13 cellular contexts compared by ENCODE assay signal in genomic region chr6:118252474-118252873, GRCh38.
DNase-seq lines count a peak whose midpoint lies in the region; ATAC-seq, FAIRE-seq and TF ChIP-seq lines count a peak whose summit lies in the region.
"Had no signal": no experiment of that assay in that cellular context is flagged by ENCODE, and none has a peak within 500 bp of the region (broad histone marks: within the 10 kb centered on the region; RNA-seq: fewer than 3 reads in every experiment).

No MANE protein-coding gene starts in this region.

- peak; percentile 54 for TF ChIP-seq CTCF in Loucy (conservative IDR thresholded peaks at IDR 0.05; ENCODE audit: low read length)

- H3K27me3 ChIP-seq in Loucy (ENCODE audit: insufficient read depth, low read length, poor library complexity, severe bottlenecking) = no peaks in the 10 kb centered on the region
- no peaks in the 10 kb centered on the region for H3K27me3 ChIP-seq in CD8-positive, alpha-beta memory T cell (ENCODE audit: insufficient read depth, low read length, poor library complexity, severe bottlenecking)

- peaks cover 37% of the 10 kb centered on the region for H3K4me1 ChIP-seq in Loucy (ENCODE audit: insufficient read depth, low read length, poor library complexity, severe bottlenecking)
- H3K4me1 ChIP-seq in CD8-positive, alpha-beta memory T cell (ENCODE audit: insufficient read depth, low read length) = no peaks in the 10 kb centered on the region

- no peaks in the 10 kb centered on the region for H3K36me3 Mint-ChIP-seq in activated naive CD8-positive, alpha-beta T cell treated with anti-CD3 and anti-CD28 coated beads, Interleukin-2, amount 10 ng/mL, durations not matched to agents 7 days and 5 days
- H3K36me3 Mint-ChIP-seq in activated naive CD8-positive, alpha-beta T cell treated with anti-CD3 and anti-CD28 coated beads, Interleukin-2, amount 50 U/mL, for 24 hours (ENCODE audit: low read depth) = no peaks in the 10 kb centered on the region
- H3K36me3 Mint-ChIP-seq in CD8-positive, alpha-beta memory T cell = no peaks in the 10 kb centered on the region
- H3K36me3 Mint-ChIP-seq: mesothelial cell of epicardium had no signal

- H3K27ac Mint-ChIP-seq in activated naive CD8-positive, alpha-beta T cell treated with anti-CD3 and anti-CD28 coated beads, Interleukin-2, amount 10 ng/mL, durations not matched to agents 7 days and 5 days = no peak overlapping the region
- H3K27ac Mint-ChIP-seq in activated naive CD8-positive, alpha-beta T cell treated with anti-CD3 and anti-CD28 coated beads, Interleukin-2, amount 50 U/mL, for 24 hours = no peak overlapping the region
- no peak overlapping the region for H3K27ac Mint-ChIP-seq in CD8-positive, alpha-beta memory T cell
- H3K27ac Mint-ChIP-seq: mesothelial cell of epicardium; T-helper 1 cell treated with Interleukin-12 subunit alpha and Interleukin-12 subunit beta and Interleukin-4 antibody, amounts not matched to agents 30 μg/mL and 1 μg/mL, for 36 hours had no signal

- peaks cover 2% of the 10 kb centered on the region for H3K4me1 Mint-ChIP-seq in activated naive CD8-positive, alpha-beta T cell treated with anti-CD3 and anti-CD28 coated beads, Interleukin-2, amount 10 ng/mL, durations not matched to agents 7 days and 5 days
- H3K4me1 Mint-ChIP-seq in activated naive CD8-positive, alpha-beta T cell treated with anti-CD3 and anti-CD28 coated beads, Interleukin-2, amount 50 U/mL, for 24 hours = no peaks in the 10 kb centered on the region
- H3K4me1 Mint-ChIP-seq in CD8-positive, alpha-beta memory T cell = peaks cover 0 to 4% (median 1%) of the 10 kb centered on the region in 3 donors
- H3K4me1 Mint-ChIP-seq: mesothelial cell of epicardium had no signal

- ATAC-seq in activated naive CD8-positive, alpha-beta T cell treated with anti-CD3 and anti-CD28 coated beads, Interleukin-2, amount 10 ng/mL, durations not matched to agents 7 days and 5 days (ENCODE audit: low read depth) = peak; percentile 30
- ATAC-seq in activated naive CD8-positive, alpha-beta T cell treated with anti-CD3 and anti-CD28 coated beads, Interleukin-2, amount 50 U/mL, for 24 hours = no peak
- ATAC-seq in HG02759 (IDR thresholded peaks at IDR 0.05; ENCODE audit: unreplicated experiment) = peak; percentile 57

- H3K4me3 Mint-ChIP-seq in activated naive CD8-positive, alpha-beta T cell treated with anti-CD3 and anti-CD28 coated beads, Interleukin-2, amount 10 ng/mL, durations not matched to agents 7 days and 5 days = no peak overlapping the region
- no peak overlapping the region for H3K4me3 Mint-ChIP-seq in activated naive CD8-positive, alpha-beta T cell treated with anti-CD3 and anti-CD28 coated beads, Interleukin-2, amount 50 U/mL, for 24 hours
- H3K4me3 Mint-ChIP-seq in CD8-positive, alpha-beta memory T cell = no peak overlapping the region
- H3K4me3 Mint-ChIP-seq: mesothelial cell of epicardium; T-helper 1 cell treated with Interleukin-12 subunit alpha and Interleukin-12 subunit beta and Interleukin-4 antibody, amounts not matched to agents 30 μg/mL and 1 μg/mL, for 36 hours had no signal

- no peak for DNase-seq in activated naive CD8-positive, alpha-beta T cell treated with anti-CD3 and anti-CD28 coated beads, Interleukin-2, amount 10 ng/mL, durations not matched to agents 7 days and 5 days
- DNase-seq in activated naive CD8-positive, alpha-beta T cell treated with anti-CD3 and anti-CD28 coated beads, Interleukin-2, amount 50 U/mL, for 24 hours = no peak
- DNase-seq in HEK293T (ENCODE audit: extremely low spot score) (no peak), RCC 7860 (ENCODE audit: low spot score) (no peak), inferior parietal cortex (ENCODE audit: extremely low spot score) (no peak)
- no peak for DNase-seq in CD8-positive, alpha-beta memory T cell
- DNase-seq: activated T-cell treated with anti-CD3 and anti-CD28 coated beads, Interleukin-2, amount 50 U/mL, for 48 hours; foreskin melanocyte; NCI-H345 had no signal

- H2AFZ ChIP-seq in Loucy (ENCODE audit: low read length) = peak overlapping the region; percentile 77

- no peaks in the 10 kb centered on the region for H4K20me1 ChIP-seq in Loucy (ENCODE audit: insufficient read depth, low read length, poor library complexity, severe bottlenecking)

- H3K4me3 ChIP-seq in Loucy (ENCODE audit: low read length, poor library complexity, severe bottlenecking) = no peak overlapping the region
- H3K4me3 ChIP-seq in CD8-positive, alpha-beta memory T cell (ENCODE audit: low read length) = no peak overlapping the region

- peak overlapping the region; percentile 8 for H3K9ac ChIP-seq in Loucy (ENCODE audit: low read depth, low read length, poor library complexity, severe bottlenecking)

- H3K9me2 ChIP-seq in Loucy (replicated peaks; ENCODE audit: low read depth, low read length) = no peaks in the 10 kb centered on the region

- no peaks in the 10 kb centered on the region for H3K79me2 ChIP-seq in Loucy (ENCODE audit: insufficient read depth, low read length)

- no peak for FAIRE-seq in RCC 7860 (lab: Jason Lieb, UNC)

- H3K27ac ChIP-seq in CD8-positive, alpha-beta memory T cell (ENCODE audit: low read depth, low read length) = no peak overlapping the region

- no peaks in the 10 kb centered on the region for H3K36me3 ChIP-seq in Loucy (ENCODE audit: insufficient read depth, low read length)
- H3K36me3 ChIP-seq in CD8-positive, alpha-beta memory T cell (ENCODE audit: insufficient read depth, low read length) = no peaks in the 10 kb centered on the region

- H3K4me2 ChIP-seq in Loucy (ENCODE audit: low read depth, low read length, poor library complexity, severe bottlenecking) = peak overlapping the region; percentile 34

- no peaks in the 10 kb centered on the region for H3K9me3 Mint-ChIP-seq in activated naive CD8-positive, alpha-beta T cell treated with anti-CD3 and anti-CD28 coated beads, Interleukin-2, amount 10 ng/mL, durations not matched to agents 7 days and 5 days
- no peaks in the 10 kb centered on the region for H3K9me3 Mint-ChIP-seq in activated naive CD8-positive, alpha-beta T cell treated with anti-CD3 and anti-CD28 coated beads, Interleukin-2, amount 50 U/mL, for 24 hours
- H3K9me3 Mint-ChIP-seq in CD8-positive, alpha-beta memory T cell = peaks cover 0 to 1% (median 0%) of the 10 kb centered on the region in 5 donors
- H3K9me3 Mint-ChIP-seq: T-helper 1 cell treated with Interleukin-12 subunit alpha and Interleukin-12 subunit beta and Interleukin-4 antibody, amounts not matched to agents 30 μg/mL and 1 μg/mL, for 36 hours had no signal

- H3K9me3 ChIP-seq in Loucy (ENCODE audit: insufficient read depth, low read depth, low read length) = no peaks in the 10 kb centered on the region; the same call in 1 of the 2 replicates
- no peaks in the 10 kb centered on the region for H3K9me3 ChIP-seq in CD8-positive, alpha-beta memory T cell (ENCODE audit: low read length)

- H3F3A ChIP-seq in Loucy (ENCODE audit: low read depth) = no peaks in the 10 kb centered on the region

- POLR2A ChIA-PET in activated naive CD8-positive, alpha-beta T cell treated with anti-CD3 and anti-CD28 coated beads, Interleukin-2, amount 10 ng/mL, durations not matched to agents 7 days and 5 days (lab: Charles Lee) = no interaction called here
- POLR2A ChIA-PET in HEK293T (lab: Yijun Ruan, JAX) = no interaction called here
- POLR2A ChIA-PET in CD8-positive, alpha-beta memory T cell (lab: Charles Lee) = no interaction called here

- CTCF ChIA-PET in HEK293T (lab: Yijun Ruan, JAX) = no interaction called here
- CTCF ChIA-PET in CD8-positive, alpha-beta memory T cell (lab: Charles Lee) = no interaction called here

- H3K27me3 Mint-ChIP-seq in activated naive CD8-positive, alpha-beta T cell treated with anti-CD3 and anti-CD28 coated beads, Interleukin-2, amount 10 ng/mL, durations not matched to agents 7 days and 5 days = peaks cover 17% of the 10 kb centered on the region
- H3K27me3 Mint-ChIP-seq in activated naive CD8-positive, alpha-beta T cell treated with anti-CD3 and anti-CD28 coated beads, Interleukin-2, amount 50 U/mL, for 24 hours = no peaks in the 10 kb centered on the region
- peaks cover 1 to 4% of the 10 kb centered on the region in 2 donors for H3K27me3 Mint-ChIP-seq in CD8-positive, alpha-beta memory T cell

TF ChIP-seq in HEK293T, 16 proteins besides CTCF, POLR2A, EP300 and RAD21:
- TF ChIP-seq SUZ12 (IDR thresholded peaks at IDR 0.05) = no peak
- no peak for TF ChIP-seq ZNF384 (IDR thresholded peaks at IDR 0.05)
- no peak for TF ChIP-seq FOXK2 (IDR thresholded peaks at IDR 0.05)
- TF ChIP-seq PKNOX1 (IDR thresholded peaks at IDR 0.05) = no peak
- no peak for TF ChIP-seq SP1 (IDR thresholded peaks at IDR 0.05)
- no peak for TF ChIP-seq FOXA1 (IDR thresholded peaks at IDR 0.05)
- no peak for TF ChIP-seq HDGF (IDR thresholded peaks at IDR 0.05; ENCODE audit: borderline replicate concordance)
- no peak for TF ChIP-seq BHLHE40 (IDR thresholded peaks at IDR 0.05; ENCODE audit: borderline replicate concordance)
- no peak for TF ChIP-seq NFRKB (IDR thresholded peaks at IDR 0.05)
- no peak for TF ChIP-seq CTBP1 (IDR thresholded peaks at IDR 0.05; ENCODE audit: borderline replicate concordance)
- no peak for TF ChIP-seq L3MBTL2 (conservative IDR thresholded peaks at IDR 0.05)
- TF ChIP-seq LEF1 (IDR thresholded peaks at IDR 0.05; ENCODE audit: borderline replicate concordance) = no peak
- TF ChIP-seq ARNT (IDR thresholded peaks at IDR 0.05) = no peak
- no peak for TF ChIP-seq TARDBP (IDR thresholded peaks at IDR 0.05)
- TF ChIP-seq ELF4 (IDR thresholded peaks at IDR 0.05) = no peak
